ENCODE assay signal across 8 cellular contexts in the genomic region with DNA sequence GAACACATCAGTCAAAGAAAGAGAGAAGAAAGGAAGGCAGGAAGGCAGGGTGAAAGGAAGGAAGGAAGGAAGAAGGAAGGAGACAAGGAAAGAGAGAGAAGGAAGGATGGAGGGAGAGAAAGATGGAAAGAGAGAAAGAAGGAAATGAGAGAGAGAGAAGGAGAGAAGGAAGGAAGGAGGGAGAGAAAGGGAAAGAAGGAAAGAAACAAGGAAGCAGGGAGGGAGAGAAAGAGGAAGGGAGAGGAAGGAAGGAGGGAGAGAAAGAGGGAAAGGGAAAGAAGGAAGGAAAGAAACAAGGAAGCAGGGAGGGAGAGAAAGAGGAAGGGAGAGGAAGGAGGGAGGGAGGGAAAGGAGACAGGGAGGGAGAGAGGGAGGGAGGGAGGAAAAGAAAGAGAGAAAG. TPM values are rescaled to one million over a fixed set of nuclear protein-coding genes. Genes with fewer than 3 reads are reported as not detected.
"Had no signal": no experiment of that assay in that cellular context is flagged by ENCODE, and none has a peak within 500 bp of the region (broad histone marks: within the 10 kb centered on the region; RNA-seq: fewer than 3 reads in every experiment).

No MANE protein-coding gene starts in this region.

- H2AFZ ChIP-seq: GM23248 had no signal

- DNase-seq: GM23248, GOT3, H7, KG1 had no signal

- H3K27ac ChIP-seq: GM23248 had no signal

- ATAC-seq: HCT116 had no signal

- H3K36me3 ChIP-seq: HAP-1 had no signal

- H3K9ac ChIP-seq: GM23248 had no signal

- H3K9me3 ChIP-seq: HAP-1 had no signal

- H3K4me1 Mint-ChIP-seq: IgD-negative memory B cell had no signal

- H3K36me3 Mint-ChIP-seq: IgD-negative memory B cell had no signal

- H3K4me3 Mint-ChIP-seq: IgD-negative memory B cell had no signal

- H3K4me3 ChIP-seq: GM23248, HAP-1 had no signal

- H3K9me3 Mint-ChIP-seq: IgD-negative memory B cell had no signal

RNA-seq across cellular contexts. Expression of gene SAMD11, which starts 35.4 kb away (rescaled TPM):
- total RNA-seq: HT-29 had no signal
- polyA plus RNA-seq: IgD-negative memory B cell had no signal
